In the genomic region with DNA sequence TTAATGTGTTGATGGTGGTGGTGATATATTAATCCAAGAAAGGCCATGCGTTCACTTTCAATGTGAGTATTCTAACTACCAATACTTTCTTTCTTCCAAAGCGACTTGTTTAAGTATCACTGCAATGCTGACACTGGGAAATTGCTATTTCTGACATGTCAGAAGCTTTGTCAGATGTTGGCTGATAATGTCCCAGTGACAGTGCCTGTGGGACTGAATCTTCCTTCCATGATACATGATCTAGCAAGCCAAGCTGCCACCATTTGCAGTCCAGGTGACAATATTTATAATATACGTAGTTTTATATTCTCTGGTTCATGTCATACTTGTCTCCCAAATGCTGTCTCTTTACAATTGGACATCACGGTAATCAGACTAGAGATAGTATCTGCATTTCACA, we compare ENCODE assay signal across 9 cellular contexts.
"Had no signal": no experiment of that assay in that cellular context is flagged by ENCODE, and none has a peak within 500 bp of the region (broad histone marks: within the 10 kb centered on the region; RNA-seq: fewer than 3 reads in every experiment).

No MANE protein-coding gene starts in this region.

- H3K4me3 Mint-ChIP-seq: GM23338, H9, IgD-negative memory B cell had no signal

- FAIRE-seq: H1, H54, HepG2 had no signal

- DNase-seq: H9, HCEC 1CT, KBM-7 had no signal

- H3K9me3 Mint-ChIP-seq: GM23338, H9, IgD-negative memory B cell had no signal

- H3K27me3 Mint-ChIP-seq: IgD-negative memory B cell had no signal

- H3K4me2 ChIP-seq: GM23338 had no signal

- ATAC-seq: GM23338, HepG2 had no signal

- H3K4me3 ChIP-seq: GM23338 had no signal

- H3K4me1 Mint-ChIP-seq: GM23338, H9, IgD-negative memory B cell had no signal

- H2AFZ ChIP-seq: GM23338 had no signal

- H3K27ac ChIP-seq: HL-60 had no signal

- H3K27ac Mint-ChIP-seq: GM23338, H9, IgD-negative memory B cell had no signal
